ENCODE assay signal across 8 cellular contexts in the genomic region with DNA sequence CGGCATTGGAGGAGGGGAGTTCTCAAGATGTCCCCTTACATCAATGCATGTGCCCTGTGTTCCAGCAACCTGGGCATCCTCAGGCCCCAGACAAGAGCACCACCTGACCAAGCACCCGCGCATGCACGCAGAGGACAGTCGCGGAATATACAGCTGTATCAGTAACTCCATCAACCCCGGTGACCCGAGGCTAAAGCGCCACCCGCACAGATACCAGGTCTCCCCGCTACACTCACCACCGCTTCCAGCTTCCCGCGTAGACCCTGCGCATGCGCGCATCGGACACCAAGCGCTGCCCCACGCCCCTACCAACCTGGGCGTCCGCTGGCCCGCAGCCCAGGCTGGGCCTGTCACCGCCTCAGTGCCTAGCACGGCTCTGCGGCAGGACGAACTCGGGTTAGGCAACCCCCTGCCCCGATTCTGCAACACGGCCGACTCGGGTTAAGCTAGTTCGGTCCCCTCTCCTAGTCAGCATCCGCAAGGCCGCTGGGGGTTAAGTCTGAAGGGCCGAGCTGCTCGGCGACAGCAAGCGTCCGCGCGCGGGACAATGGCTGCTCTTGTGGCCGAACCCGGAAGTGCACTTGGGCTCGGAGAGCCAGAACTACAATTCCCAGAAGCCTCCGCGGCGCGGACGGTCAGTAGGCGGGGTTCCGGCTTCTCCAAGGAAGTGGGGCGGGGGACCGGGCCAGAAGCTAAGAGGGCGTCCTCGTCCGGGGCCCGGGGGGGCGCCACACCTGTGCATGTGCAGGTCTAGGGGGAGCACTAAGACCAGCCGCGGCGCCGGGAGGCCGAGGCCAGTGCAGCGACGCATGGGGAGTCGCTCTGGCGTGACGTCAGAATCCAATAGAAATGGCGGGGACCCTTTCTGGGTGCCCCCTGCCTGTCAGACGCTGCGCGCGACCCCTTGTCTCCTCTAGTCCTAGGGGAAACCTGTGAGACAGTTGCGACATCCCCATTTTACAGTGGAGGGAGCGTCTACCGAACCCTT. TPM values are rescaled to one million over a fixed set of nuclear protein-coding genes. Genes with fewer than 3 reads are reported as not detected.
A peak's percentile ranks its signal among the peaks of the same experiment; 100 is the strongest.
DNase-seq lines count a peak whose midpoint lies in the region; ATAC-seq and TF ChIP-seq lines count a peak whose summit lies in the region.

Gene ZNF180 (minus strand): TSS at position 561 of the 988 bp plus-strand sequence. CDS start 3,188 bp downstream, outside the sequence.

- in situ Hi-C loops in GM23248 (cut with MboI): no loop called here

- peaks cover 9% of the 10 kb centered on the region for H3K27me3 Mint-ChIP-seq in activated T-helper 17 cell treated with anti-CD3 and anti-CD28 coated beads, Interleukin-2, amount 50 U/mL, for 72 hours
- peaks cover 5 to 17% of the 10 kb centered on the region in 2 donors for H3K27me3 Mint-ChIP-seq in natural killer cell (ENCODE audit: low read depth in 2 of 2)

- TF ChIP-seq CTCF in fibroblast of mammary gland (conservative IDR thresholded peaks at IDR 0.05; ENCODE audit: control insufficient read depth, insufficient read depth, low read depth, low read length): peak; percentile 28
- TF ChIP-seq CTCF in natural killer cell (IDR thresholded peaks at IDR 0.05): peak; percentile 55

- peaks cover 26% of the 10 kb centered on the region for H3K4me1 Mint-ChIP-seq in activated T-helper 17 cell treated with anti-CD3 and anti-CD28 coated beads, Interleukin-2, amount 50 U/mL, for 72 hours
- peaks cover 39 to 50% of the 10 kb centered on the region in 2 donors for H3K4me1 Mint-ChIP-seq in natural killer cell

- WGBS in GM23248 (ENCODE audit: low coverage in 1 of 2, low lambda C conversion rate in 2 of 2, missing lambda C conversion rate in 2 of 2), 2 experiments: 2% methylated on average over 70 to 76 of the region's 78 CpGs

- no peaks in the 10 kb centered on the region for H3K4me1 ChIP-seq in GM23248 (ENCODE audit: insufficient read depth)

- peak within 1 kb of the TSS; percentile 90 for H3K9ac ChIP-seq in GM23248

- H3K4me3 ChIP-seq in GM23248: peak within 1 kb of the TSS; percentile 98
- peak within 1 kb of the TSS; percentile 87 for H3K4me3 ChIP-seq in fibroblast of mammary gland (ENCODE audit: control insufficient read depth, low read depth, low read length)

- H3K4me2 ChIP-seq in GM23248 (ENCODE audit: unreplicated experiment): peak within 1 kb of the TSS; percentile 84

- H3K9me3 ChIP-seq in GM23248 (ENCODE audit: low read depth): no peaks in the 10 kb centered on the region

- peaks cover 51% of the 10 kb centered on the region for H3K36me3 Mint-ChIP-seq in activated T-helper 17 cell treated with anti-CD3 and anti-CD28 coated beads, Interleukin-2, amount 50 U/mL, for 72 hours (ENCODE audit: low read depth)
- H3K36me3 Mint-ChIP-seq in natural killer cell: peaks cover 7% of the 10 kb centered on the region

- H3K27ac Mint-ChIP-seq in activated T-helper 17 cell treated with anti-CD3 and anti-CD28 coated beads, Interleukin-2, amount 50 U/mL, for 72 hours: peak within 1 kb of the TSS; percentile 82
- peak within 1 kb of the TSS; percentile 91 to 95 for H3K27ac Mint-ChIP-seq in natural killer cell

- H3K9me3 Mint-ChIP-seq in activated T-helper 17 cell treated with anti-CD3 and anti-CD28 coated beads, Interleukin-2, amount 50 U/mL, for 72 hours: peaks cover 39% of the 10 kb centered on the region
- peaks cover 3 to 10% of the 10 kb centered on the region in 2 donors for H3K9me3 Mint-ChIP-seq in natural killer cell

- peaks cover 6% of the 10 kb centered on the region; the same call in 1 of the 2 replicates for H3K36me3 ChIP-seq in GM23248 (ENCODE audit: low read depth)

- DNase-seq in EL (peak; percentile 94), GM23248 (peak; percentile 96), Kasumi-1 (lab: John Stamatoyannopoulos, UW) (peak; percentile 92 to 93), RKO (ENCODE audit: low spot score) (peak; percentile 96), fibroblast of mammary gland (ENCODE audit: low read depth) (peak; percentile 90), natural killer cell (peak; percentile 96)
- peak; percentile 82 to 94 (median 92) for DNase-seq in stimulated activated naive CD4-positive, alpha-beta T cell (lab: John Stamatoyannopoulos, UW)

- H3K27ac ChIP-seq in GM23248: peak within 1 kb of the TSS; percentile 63

- H3K9me2 ChIP-seq in GM23248 (ENCODE audit: insufficient read depth): no peaks in the 10 kb centered on the region

- peak within 1 kb of the TSS; percentile 97 for H3K4me3 Mint-ChIP-seq in activated T-helper 17 cell treated with anti-CD3 and anti-CD28 coated beads, Interleukin-2, amount 50 U/mL, for 72 hours
- H3K4me3 Mint-ChIP-seq in natural killer cell: peak within 1 kb of the TSS; percentile 97

- peak within 1 kb of the TSS; percentile 98 for H2AFZ ChIP-seq in GM23248

- no peaks in the 10 kb centered on the region for H4K20me1 ChIP-seq in GM23248 (ENCODE audit: insufficient read depth)

- H3K79me2 ChIP-seq in GM23248 (ENCODE audit: insufficient read depth): peaks cover 48% of the 10 kb centered on the region

- intact Hi-C loops in natural killer cell (cut with micrococcal nuclease): loop anchor here (1.0 kb wide), 1 partner anchor 359 kb away; the partner anchor contains the start of gene ZNF234

- peaks cover 3% of the 10 kb centered on the region; the same call in 1 of the 2 replicates for H3K27me3 ChIP-seq in GM23248 (replicated peaks; ENCODE audit: insufficient read depth)

- peak; percentile 91 for ATAC-seq in activated T-helper 17 cell treated with anti-CD3 and anti-CD28 coated beads, Interleukin-2, amount 50 U/mL, for 72 hours (replicated peaks)
- ATAC-seq in natural killer cell: peak; percentile 90 to 97 (median 91)

- H3F3A ChIP-seq in GM23248 (ENCODE audit: insufficient read depth): peaks cover 5% of the 10 kb centered on the region; the same call in 1 of the 2 replicates

RNA-seq across cellular contexts. Expression of gene ZNF180, which starts in this region (rescaled TPM):
- total RNA-seq in GM23248 (2014; rRNA removed; shearing (Covaris generic)): 5.8 and 8.2 TPM in 2 replicates
- polyA plus RNA-seq in GM23248 (2016; fragmentation: Nextera tagmentation; extraction: Ambion mirVana): 2.9 and 3.9 TPM in 2 replicates
- 10 to 100 TPM in 1 of 2 donors, 1 to 10 TPM in 1; 9.9 to 10.9 TPM for total RNA-seq in activated T-helper 17 cell treated with anti-CD3 and anti-CD28 coated beads, Interleukin-2, amount 50 U/mL, for 72 hours
- total RNA-seq in natural killer cell: 1 to 10 TPM; 6.0 to 8.7 (median 8.0) TPM

Comparison
In these comparisons a context has a peak if more than half of its experiments do, and no peak if none do; other contexts are left out.
1. Peak in every context shown above with its lines: DNase-seq, ATAC-seq, H3K4me3 ChIP-seq and H3K27ac ChIP-seq.